In the genomic region with DNA sequence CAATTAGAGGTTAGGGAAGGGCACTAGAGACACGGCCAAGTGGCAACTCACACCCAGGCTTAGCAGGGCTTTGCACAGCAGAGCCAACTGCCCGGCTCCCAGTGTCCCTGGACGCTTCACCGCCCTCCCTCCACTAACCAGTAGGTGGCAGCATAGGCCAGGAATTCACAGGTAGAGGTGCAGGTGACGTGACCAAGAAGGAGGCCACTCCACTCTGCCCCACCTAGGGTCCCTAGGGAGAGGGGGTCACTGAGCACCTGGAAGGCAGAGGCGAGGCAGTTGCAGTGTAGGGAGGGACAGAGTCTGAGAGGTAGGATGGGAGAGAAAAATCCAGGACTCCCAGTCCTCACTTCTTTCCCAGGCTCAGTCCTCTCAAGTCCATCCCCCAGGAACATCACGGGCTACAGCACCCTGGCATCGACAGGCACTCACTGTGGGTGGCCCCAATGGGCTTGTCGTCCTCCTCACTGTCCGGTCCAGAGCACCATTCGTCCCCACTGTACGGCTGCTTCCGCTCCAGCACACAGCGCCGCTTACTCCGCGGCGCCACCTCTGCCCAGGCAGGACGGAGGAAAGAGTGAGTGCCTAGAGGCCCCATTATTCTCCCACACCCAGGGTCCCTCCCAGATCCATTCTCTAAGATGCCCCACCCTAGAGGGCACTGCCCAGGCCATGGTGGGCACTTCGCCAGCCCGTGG, we compare ENCODE assay signal across 8 cellular contexts. TPM values are rescaled to one million over a fixed set of nuclear protein-coding genes. Genes with fewer than 3 reads are reported as not detected.
DNase-seq lines count a peak whose midpoint lies in the region; ATAC-seq and TF ChIP-seq lines count a peak whose summit lies in the region.

No MANE protein-coding gene starts in this region.

- no peaks in the 10 kb centered on the region for H3K27me3 Mint-ChIP-seq in activated naive CD4-positive, alpha-beta T cell treated with anti-CD3 and anti-CD28 coated beads, Interleukin-2, amount 10 ng/mL, durations not matched to agents 7 days and 5 days

- intact Hi-C loops in Right ventricle myocardium inferior (cut with DNase I) = loop anchor here (1.0 to 10.0 kb wide), 3 partner anchors 21 to 212 kb away; a partner anchor contains a TSS
- intact Hi-C loops in upper lobe of right lung (cut with DNase I) = loop anchor here (2.0 to 10.0 kb wide), 2 partner anchors 22 to 48 kb away; a partner anchor contains a TSS

- H3K27ac ChIP-seq in SJSA1 (no peak overlapping the region), upper lobe of right lung (no peak overlapping the region)

- H3K36me3 Mint-ChIP-seq in activated naive CD4-positive, alpha-beta T cell treated with anti-CD3 and anti-CD28 coated beads, Interleukin-2, amount 10 ng/mL, durations not matched to agents 7 days and 5 days = peaks cover 40% of the 10 kb centered on the region

- H3K4me3 ChIP-seq in AG09309 (ENCODE audit: control insufficient read depth, low read depth, low read length) (peak overlapping the region; percentile 22), SJSA1 (no peak overlapping the region), upper lobe of right lung (no peak overlapping the region)

- H3K27me3 ChIP-seq in SJSA1 (replicated peaks) (no peaks in the 10 kb centered on the region), upper lobe of right lung (no peaks in the 10 kb centered on the region)

- H3K4me1 Mint-ChIP-seq in activated naive CD4-positive, alpha-beta T cell treated with anti-CD3 and anti-CD28 coated beads, Interleukin-2, amount 10 ng/mL, durations not matched to agents 7 days and 5 days = peaks cover 49% of the 10 kb centered on the region

- H3K36me3 ChIP-seq in SJSA1 (peaks cover 28% of the 10 kb centered on the region), upper lobe of right lung (peaks cover 57% of the 10 kb centered on the region)

- H3K9me3 Mint-ChIP-seq in activated naive CD4-positive, alpha-beta T cell treated with anti-CD3 and anti-CD28 coated beads, Interleukin-2, amount 10 ng/mL, durations not matched to agents 7 days and 5 days = no peaks in the 10 kb centered on the region

- TF ChIP-seq CTCF in AG09309 (IDR thresholded peaks at IDR 0.05; ENCODE audit: control insufficient read depth, insufficient read depth, low read depth, low read length, missing control alignments) (peak; percentile 93), upper lobe of right lung (IDR thresholded peaks at IDR 0.05) (peak; percentile 96)

- ATAC-seq in Right ventricle myocardium inferior (peak; percentile 40), upper lobe of right lung (peak; percentile 81)

- H3K9me3 ChIP-seq in SJSA1 (replicated peaks) = no peaks in the 10 kb centered on the region
- H3K9me3 ChIP-seq in upper lobe of right lung = no peaks in the 10 kb centered on the region

- peak overlapping the region; percentile 68 for H3K27ac Mint-ChIP-seq in activated naive CD4-positive, alpha-beta T cell treated with anti-CD3 and anti-CD28 coated beads, Interleukin-2, amount 10 ng/mL, durations not matched to agents 7 days and 5 days

- H3K4me3 Mint-ChIP-seq in activated naive CD4-positive, alpha-beta T cell treated with anti-CD3 and anti-CD28 coated beads, Interleukin-2, amount 10 ng/mL, durations not matched to agents 7 days and 5 days = no peak overlapping the region

- H3K4me1 ChIP-seq in SJSA1 (replicated peaks) (peaks cover 49% of the 10 kb centered on the region), upper lobe of right lung (peaks cover 49% of the 10 kb centered on the region)

- CTCF ChIA-PET in activated naive CD4-positive, alpha-beta T cell treated with anti-CD3 and anti-CD28 coated beads, Interleukin-2, amount 10 ng/mL, durations not matched to agents 7 days and 5 days (lab: Charles Lee) = interaction anchor here (0.7 to 12.9 kb wide), 8 partner anchors 20 to 219 kb away, joined by 3 to 232 read pairs (median 5); a partner anchor contains a TSS

- DNase-seq in AG09309 (ENCODE audit: low read depth) (no peak), GM19238 (ENCODE audit: insufficient read length, low spot score) (peak; percentile 90), Kasumi-1 (lab: John Stamatoyannopoulos, UW) (peak; percentile 61 to 66), SJSA1 (ENCODE audit: low read depth in 1 of 2, low spot score in 2 of 2) (peak; percentile 68 to 71), Right ventricle myocardium inferior (ENCODE audit: missing footprints) (peak; percentile 90), pons (ENCODE audit: low spot score) (peak; percentile 84), upper lobe of right lung (peak; percentile 89)
- peak; percentile 91 for DNase-seq in activated naive CD4-positive, alpha-beta T cell treated with anti-CD3 and anti-CD28 coated beads, Interleukin-2, amount 10 ng/mL, durations not matched to agents 7 days and 5 days

RNA-seq across cellular contexts. Expression of a gene that starts 18.5 kb away (rescaled TPM):
- total RNA-seq in SJSA1 (2014; rRNA removed; shearing (Covaris generic)) = 4.0 and 6.8 TPM in 2 replicates
- total RNA-seq in Right ventricle myocardium inferior (44.5 TPM), upper lobe of right lung (62.5 TPM)

RNA-seq across cellular contexts. Expression of a gene that starts 23.5 kb away (rescaled TPM):
- total RNA-seq in SJSA1 (2014; rRNA removed; shearing (Covaris generic)) = not detected in 2 replicates
- total RNA-seq in Right ventricle myocardium inferior = not detected
- total RNA-seq in upper lobe of right lung = not detected

RNA-seq across cellular contexts. Expression of a gene that starts 48.9 kb away (rescaled TPM):
- total RNA-seq in SJSA1 (2014; rRNA removed; shearing (Covaris generic)) = not detected in 2 replicates
- total RNA-seq in Right ventricle myocardium inferior (not detected), upper lobe of right lung (not detected)
